In genomic region chr1:67704351-67704750, GRCh38 we compare ENCODE assay signal across 1 cellular context.
TF ChIP-seq lines count a peak whose summit lies in the region.

No MANE protein-coding gene starts in this region.

TF ChIP-seq in K562, 482 proteins besides CTCF, POLR2A, EP300 and RAD21 (continued from another document):
- TF ChIP-seq RBM14 (IDR thresholded peaks at IDR 0.05; ENCODE audit: borderline replicate concordance, insufficient read depth, low read depth, low read length), result no peak
- TF ChIP-seq RHOXF2B (CRISPR knock-in tag; conservative IDR thresholded peaks at IDR 0.05), result no peak
- TF ChIP-seq ZBTB8A (IDR thresholded peaks at IDR 0.05; ENCODE audit: partially characterized antibody), result no peak
- no peak for TF ChIP-seq MYC (IDR thresholded peaks at IDR 0.05; ENCODE audit: low read depth, low read length)
- TF ChIP-seq MYC (CRISPR knock-in tag; IDR thresholded peaks at IDR 0.05; ENCODE audit: borderline replicate concordance, low read depth), result no peak
- no peak for TF ChIP-seq FOXA1 (IDR thresholded peaks at IDR 0.05; ENCODE audit: borderline replicate concordance)
- TF ChIP-seq STAG1 (CRISPR knock-in tag; IDR thresholded peaks at IDR 0.05; ENCODE audit: borderline replicate concordance), result no peak
- TF ChIP-seq RBM15 (IDR thresholded peaks at IDR 0.05; ENCODE audit: insufficient read depth, low read length), result no peak
- TF ChIP-seq, protein P1, sequence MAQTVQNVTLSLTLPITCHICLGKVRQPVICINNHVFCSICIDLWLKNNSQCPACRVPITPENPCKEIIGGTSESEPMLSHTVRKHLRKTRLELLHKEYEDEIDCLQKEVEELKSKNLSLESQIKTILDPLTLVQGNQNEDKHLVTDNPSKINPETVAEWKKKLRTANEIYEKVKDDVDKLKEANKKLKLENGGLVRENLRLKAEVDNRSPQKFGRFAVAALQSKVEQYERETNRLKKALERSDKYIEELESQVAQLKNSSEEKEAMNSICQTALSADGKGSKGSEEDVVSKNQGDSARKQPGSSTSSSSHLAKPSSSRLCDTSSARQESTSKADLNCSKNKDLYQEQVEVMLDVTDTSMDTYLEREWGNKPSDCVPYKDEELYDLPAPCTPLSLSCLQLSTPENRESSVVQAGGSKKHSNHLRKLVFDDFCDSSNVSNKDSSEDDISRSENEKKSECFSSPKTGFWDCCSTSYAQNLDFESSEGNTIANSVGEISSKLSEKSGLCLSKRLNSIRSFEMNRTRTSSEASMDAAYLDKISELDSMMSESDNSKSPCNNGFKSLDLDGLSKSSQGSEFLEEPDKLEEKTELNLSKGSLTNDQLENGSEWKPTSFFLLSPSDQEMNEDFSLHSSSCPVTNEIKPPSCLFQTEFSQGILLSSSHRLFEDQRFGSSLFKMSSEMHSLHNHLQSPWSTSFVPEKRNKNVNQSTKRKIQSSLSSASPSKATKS (CRISPR knock-in tag; IDR thresholded peaks at IDR 0.05), result no peak
- no peak for TF ChIP-seq JUN (IDR thresholded peaks at IDR 0.05; ENCODE audit: borderline replicate concordance, low read depth, low read length)
- no peak for TF ChIP-seq JUN (CRISPR knock-in tag; IDR thresholded peaks at IDR 0.05; ENCODE audit: borderline replicate concordance)
- no peak for TF ChIP-seq HIVEP1 (CRISPR knock-in tag; IDR thresholded peaks at IDR 0.05)
- TF ChIP-seq ZBTB7A (IDR thresholded peaks at IDR 0.05; ENCODE audit: borderline replicate concordance, control insufficient read depth, low read depth, low read length), result no peak
- no peak for TF ChIP-seq GTF2B (IDR thresholded peaks at IDR 0.05; ENCODE audit: extremely low read depth, insufficient read length)
- no peak for TF ChIP-seq DNMT1 (IDR thresholded peaks at IDR 0.05)
